ENCODE assay signal across 8 cellular contexts in genomic region chr17:63696381-63696961, GRCh38. TPM values are rescaled to one million over a fixed set of nuclear protein-coding genes. Genes with fewer than 3 reads are reported as not detected.
DNase-seq lines count a peak whose midpoint lies in the region; ATAC-seq, FAIRE-seq and TF ChIP-seq lines count a peak whose summit lies in the region.

No MANE protein-coding gene starts in this region.

- SMC1A ChIA-PET in GM12878 (lab: Charles Lee; ENCODE audit: uncharacterized antibody, unreplicated experiment): interaction anchor here (0.9 to 2.5 kb wide), 6 partner anchors 8 to 256 kb away, joined by 3 to 11 read pairs (median 4); partner anchors contain the start of gene MAP3K3

- no peaks in the 10 kb centered on the region for H3K36me3 ChIP-seq in PC-9 (ENCODE audit: low read depth)
- H3K36me3 ChIP-seq in GM12878 (ENCODE audit: control insufficient read depth in 2 of 2, insufficient read depth in 2 of 2, low read length in 1 of 2): peaks cover 14 to 18% of the 10 kb centered on the region in 2 experiments; a peak in 3 of 4 replicates

- H4K20me1 ChIP-seq in PC-9 (ENCODE audit: insufficient read depth): no peaks in the 10 kb centered on the region
- H4K20me1 ChIP-seq in GM12878 (ENCODE audit: control insufficient read depth, insufficient read depth): no peaks in the 10 kb centered on the region

- TF ChIP-seq CTCF in GM12872 (IDR thresholded peaks at IDR 0.05; ENCODE audit: insufficient read depth, low read depth, low read length) (peak; percentile 72), PC-9 (conservative IDR thresholded peaks at IDR 0.05) (peak; percentile 38), GM12878 (IDR thresholded peaks at IDR 0.05 in 2 of 3, conservative IDR thresholded peaks at IDR 0.05 in 1 of 3; ENCODE audit: control insufficient read depth in 2 of 3, extremely low read depth in 1 of 3, insufficient read depth in 1 of 3, low read depth in 3 of 3, low read length in 3 of 3) (peak; percentile 48 to 59 (median 50))

- H3K27ac ChIP-seq in PC-9 (no peak overlapping the region), GM12878 (ENCODE audit: control insufficient read depth, insufficient read depth) (peak overlapping the region; percentile 94)

- BruUV-seq in PC-9 (replicated peaks; lab: Mats Ljungman, UMichigan) (no TSS peak), GM12878 (replicated peaks; lab: Mats Ljungman, UMichigan) (no TSS peak)

- CTCF ChIA-PET in PC-9 (lab: Charles Lee): no interaction called here
- CTCF ChIA-PET in GM12878 (lab: Yijun Ruan, JAX): interaction anchor here (0.8 to 3.3 kb wide), 21 partner anchors 9 to 453 kb away, joined by 3 to 12 read pairs (median 3); partner anchors contain the start of gene MAP3K3

- peak overlapping the region; percentile 86 for H3K9ac ChIP-seq in GM12878 (ENCODE audit: control insufficient read depth, insufficient read depth, low read length)

- peak; percentile 48 for TF ChIP-seq RAD21 in GM12878 (IDR thresholded peaks at IDR 0.05; ENCODE audit: insufficient read depth, low read depth, low read length)

- peak; percentile 55 for DNase-seq in ACHN
- no peak for DNase-seq in PC-9
- no peak for DNase-seq in GM12878 (ENCODE audit: low read depth, low spot score)
- DNase-seq in lung microvascular endothelial cell (ENCODE audit: low read depth in 2 of 2): peak; percentile 57 to 73
- no peak for DNase-seq in NCI-H345 treated with DMSO at 0.1 percent for 48 hours (lab: John Stamatoyannopoulos, UW; ENCODE audit: unreplicated experiment)
- no peak for DNase-seq in Ammon's horn (ENCODE audit: low spot score)

- H3K9me3 ChIP-seq in PC-9 (ENCODE audit: insufficient read depth, low read depth) (no peaks in the 10 kb centered on the region), GM12878 (replicated peaks; ENCODE audit: control insufficient read depth, insufficient read depth, low read length) (no peaks in the 10 kb centered on the region)

- H3K4me2 ChIP-seq in PC-9: no peak overlapping the region
- peak overlapping the region; percentile 84 for H3K4me2 ChIP-seq in GM12878 (ENCODE audit: control insufficient read depth, insufficient read depth)

- POLR2A ChIA-PET in PC-9 (lab: Charles Lee; ENCODE audit: unreplicated experiment) (no interaction called here), GM12878 (lab: Charles Lee) (interaction anchor here (0.8 to 2.7 kb wide), 8 partner anchors 8 to 146 kb away, joined by 3 to 23 read pairs (median 7); partner anchors contain the start of genes CCDC47, DDX42, MAP3K3 and SMARCD2)

- H3K4me1 ChIP-seq in PC-9 (replicated peaks; ENCODE audit: insufficient read depth) (no peaks in the 10 kb centered on the region), GM12878 (ENCODE audit: control insufficient read depth, insufficient read depth, low read length) (peaks cover 33% of the 10 kb centered on the region)

- WGBS in GM12878 (ENCODE audit: insufficient coverage, insufficient replicate concordance, low lambda C conversion rate, missing lambda C conversion rate): 15% methylated on average over 9 of the region's 9 CpGs

- intact Hi-C loops in PC-9 (cut with micrococcal nuclease; ENCODE audit: unreplicated experiment) (loop anchor here (5.0 kb wide), 1 partner anchor 74 kb away; the partner anchor contains the start of gene MAP3K3), GM12878 (cut with micrococcal nuclease; ENCODE audit: unreplicated experiment) (loop anchor here (2.0 to 10.0 kb wide), 4 partner anchors 74 to 272 kb away; partner anchors contain the start of genes DCAF7, MAP3K3 and SMARCD2)

- no peak for TF ChIP-seq EP300 in GM12878 (IDR thresholded peaks at IDR 0.05; ENCODE audit: borderline replicate concordance in 1 of 2, control insufficient read depth in 1 of 2, low read depth in 2 of 2, low read length in 2 of 2)

- H3K27me3 ChIP-seq in PC-9 (ENCODE audit: insufficient read depth, low read depth) (no peaks in the 10 kb centered on the region), GM12878 (replicated peaks in 1 of 2; ENCODE audit: control insufficient read depth in 2 of 2, insufficient read depth in 2 of 2, low read length in 1 of 2) (no peaks in the 10 kb centered on the region)

- TF ChIP-seq POLR2A in GM12878 (IDR thresholded peaks at IDR 0.05; ENCODE audit: low read depth, low read length): peak; percentile 66; the same call in 1 of the 2 replicates

- in situ Hi-C loops in ACHN (cut with HindIII; ENCODE audit: low pct_ligation_motif_present, low pct_unique_long_range_greater_than_20kb, low sequenced_read_pairs): no loop called here
- in situ Hi-C loops in GM12878 (cut with MboI): no loop called here

- peaks cover 4% of the 10 kb centered on the region; the same call in 1 of the 2 replicates for H3F3A ChIP-seq in PC-9 (ENCODE audit: insufficient read depth, low read depth)

- no peak overlapping the region for H2AFZ ChIP-seq in PC-9
- no peak overlapping the region for H2AFZ ChIP-seq in GM12878 (ENCODE audit: control insufficient read depth, low read depth, low read length)

- H3K79me2 ChIP-seq in PC-9 (ENCODE audit: low read depth) (no peaks in the 10 kb centered on the region), GM12878 (ENCODE audit: control insufficient read depth, insufficient read depth, low read length) (peaks cover 47% of the 10 kb centered on the region)

- RAD21 ChIA-PET in GM12878 (lab: Charles Lee; ENCODE audit: unreplicated experiment): interaction anchor here (1.0 to 3.2 kb wide), 13 partner anchors 8 to 271 kb away, joined by 3 to 24 read pairs (median 5); partner anchors contain the start of genes MAP3K3 and STRADA

- no peaks in the 10 kb centered on the region for H3K9me2 ChIP-seq in PC-9 (ENCODE audit: insufficient read depth)

- H3K4me3 ChIP-seq in PC-9 (no peak overlapping the region), GM12878 (peak overlapping the region; percentile 88; the same call in 1 of the 2 replicates)

- FAIRE-seq in GM12878 (lab: Jason Lieb, UNC): peak; percentile 80

- peak; percentile 21 for ATAC-seq in GM12878
- no peak for ATAC-seq in HG02981 (IDR thresholded peaks at IDR 0.05; ENCODE audit: unreplicated experiment)

TF ChIP-seq in GM12878, 131 proteins besides CTCF, POLR2A, EP300 and RAD21 (continues in another document):
- TF ChIP-seq POLR2AphosphoS5 (IDR thresholded peaks at IDR 0.05; ENCODE audit: low read length) (peak; percentile 11; the same call in 1 of the 2 replicates), BCL11A (IDR thresholded peaks at IDR 0.05; ENCODE audit: low read depth, low read length) (0 out of 2 replicates have a peak, but pooled peaks have one; percentile 2), ZZZ3 (IDR thresholded peaks at IDR 0.05; ENCODE audit: control insufficient read depth, insufficient read length, low read depth) (no peak), PML (IDR thresholded peaks at IDR 0.05; ENCODE audit: low read length) (0 out of 2 replicates have a peak, but pooled peaks have one; percentile 7), POU2F2 (IDR thresholded peaks at IDR 0.05; ENCODE audit: borderline replicate concordance, low read depth, low read length) (peak; percentile 41; the same call in 1 of the 3 replicates), RUNX3 (IDR thresholded peaks at IDR 0.05; ENCODE audit: low read length) (peak; percentile 43; the same call in 1 of the 2 replicates), BACH1 (IDR thresholded peaks at IDR 0.05; ENCODE audit: borderline replicate concordance) (0 out of 2 replicates have a peak, but pooled peaks have one; percentile 11)

RNA-seq across cellular contexts. Expression of gene LIMD2, which starts 3.5 kb away (rescaled TPM):
- total RNA-seq in PC-9 (2021) (1.6 and 2.7 TPM in 2 replicates), GM12878 (2014; rRNA removed) (247 and 261 TPM in 2 replicates), GM12878 (2014; rRNA removed; fragmentation: Illumina TruSeq; extraction: Trizol) (75.5 and 81.3 TPM in 2 replicates), GM12878 (2021) (251 and 259 TPM in 2 replicates), lung microvascular endothelial cell (15.3 and 18.8 TPM in 2 replicates)
- total RNA-seq in GM12878 (2013; cell fraction: nucleolus; rRNA removed): 116 and 138 TPM in 2 replicates
- polyA plus RNA-seq in GM12878 (2011; ENCODE audit: low read depth): 48.8 TPM
- polyA plus RNA-seq in GM12878 (2011; rRNA removed) (40.7 and 103 TPM in 2 replicates), GM12878 (2014; fragmentation: Illumina TruSeq; extraction: Trizol) (5.9 and 58.2 TPM in 2 replicates), GM12878 (2014; fragmentation: Nextera tagmentation; extraction: Ambion mirVana) (1 to 10 TPM; 1.1 to 5.0 TPM), GM12878 (2014; rRNA removed) (290 and 364 TPM in 2 replicates), GM12878 (2016; fragmentation: Nextera tagmentation; extraction: Ambion mirVana) (100 to 1,000 TPM; 307 to 339 TPM)
- 157 and 273 TPM in 2 replicates for polyA plus RNA-seq in GM12878 (2011; cell fraction: cytosol; rRNA removed)
- 564 and 586 TPM in 2 replicates for polyA plus RNA-seq in GM12878 (2011; cell fraction: nucleus; rRNA removed)
- polyA plus RNA-seq in GM12878 (2012): 167 and 191 TPM in 2 replicates
- polyA minus RNA-seq in GM12878 (2011; rRNA and poly(A)+ RNA removed): 24.1 and 63.2 TPM in 2 replicates
- 44.1 and 64.9 TPM in 2 replicates for polyA minus RNA-seq in GM12878 (2011; cell fraction: cytosol; rRNA and poly(A)+ RNA removed)
- 154 and 220 TPM in 2 replicates for polyA minus RNA-seq in GM12878 (2011; cell fraction: nucleus; rRNA and poly(A)+ RNA removed)

RNA-seq across cellular contexts. Expression of gene STRADA, which starts 45.1 kb away (rescaled TPM):
- 28.8 and 30.6 TPM in 2 replicates for total RNA-seq in PC-9 (2021)
- total RNA-seq in GM12878 (2013; cell fraction: nucleolus; rRNA removed): 194 and 198 TPM in 2 replicates
- total RNA-seq in GM12878 (2014; rRNA removed): 28.6 and 33.2 TPM in 2 replicates
- total RNA-seq in GM12878 (2014; rRNA removed; fragmentation: Illumina TruSeq; extraction: Trizol): 30.8 and 32.8 TPM in 2 replicates
- 40.0 and 45.3 TPM in 2 replicates for total RNA-seq in GM12878 (2021)
- 35.0 TPM for polyA plus RNA-seq in GM12878 (2011; ENCODE audit: low read depth)
- 43.0 and 50.5 TPM in 2 replicates for polyA plus RNA-seq in GM12878 (2011; rRNA removed)
- polyA plus RNA-seq in GM12878 (2011; cell fraction: cytosol; rRNA removed): 39.3 and 41.7 TPM in 2 replicates
- polyA plus RNA-seq in GM12878 (2011; cell fraction: nucleus; rRNA removed): 88.9 and 97.6 TPM in 2 replicates
- 38.9 and 44.0 TPM in 2 replicates for polyA plus RNA-seq in GM12878 (2012)
- polyA plus RNA-seq in GM12878 (2014; fragmentation: Illumina TruSeq; extraction: Trizol): 49.5 and 51.2 TPM in 2 replicates
- polyA plus RNA-seq in GM12878 (2014; fragmentation: Nextera tagmentation; extraction: Ambion mirVana): 10 to 100 TPM; 13.3 to 15.6 TPM
- 39.7 and 42.7 TPM in 2 replicates for polyA plus RNA-seq in GM12878 (2014; rRNA removed)
- polyA plus RNA-seq in GM12878 (2016; fragmentation: Nextera tagmentation; extraction: Ambion mirVana): 10 to 100 TPM; 50.0 to 54.1 TPM
- 38.4 and 42.4 TPM in 2 replicates for polyA minus RNA-seq in GM12878 (2011; rRNA and poly(A)+ RNA removed)
- 9.0 and 20.6 TPM in 2 replicates for polyA minus RNA-seq in GM12878 (2011; cell fraction: cytosol; rRNA and poly(A)+ RNA removed)
- polyA minus RNA-seq in GM12878 (2011; cell fraction: nucleus; rRNA and poly(A)+ RNA removed): 27.2 and 43.3 TPM in 2 replicates
- total RNA-seq in lung microvascular endothelial cell: 15.3 and 29.0 TPM in 2 replicates

Comparison
In these comparisons a context has a peak if more than half of its experiments do, and no peak if none do; other contexts are left out.
1. DNase-seq: peak in ACHN (single experiment) and lung microvascular endothelial cell (2 of 2); none in PC-9 (0 of 2), GM12878 (single experiment), NCI-H345 treated with DMSO at 0.1 percent for 48 hours (single experiment) and Ammon's horn (single experiment).
2. Peak in every context shown above with its lines, with median percentiles within 50 percentile points of each other: CTCF ChIP-seq.